ENCODE assay signal across 8 cellular contexts in the genomic region with DNA sequence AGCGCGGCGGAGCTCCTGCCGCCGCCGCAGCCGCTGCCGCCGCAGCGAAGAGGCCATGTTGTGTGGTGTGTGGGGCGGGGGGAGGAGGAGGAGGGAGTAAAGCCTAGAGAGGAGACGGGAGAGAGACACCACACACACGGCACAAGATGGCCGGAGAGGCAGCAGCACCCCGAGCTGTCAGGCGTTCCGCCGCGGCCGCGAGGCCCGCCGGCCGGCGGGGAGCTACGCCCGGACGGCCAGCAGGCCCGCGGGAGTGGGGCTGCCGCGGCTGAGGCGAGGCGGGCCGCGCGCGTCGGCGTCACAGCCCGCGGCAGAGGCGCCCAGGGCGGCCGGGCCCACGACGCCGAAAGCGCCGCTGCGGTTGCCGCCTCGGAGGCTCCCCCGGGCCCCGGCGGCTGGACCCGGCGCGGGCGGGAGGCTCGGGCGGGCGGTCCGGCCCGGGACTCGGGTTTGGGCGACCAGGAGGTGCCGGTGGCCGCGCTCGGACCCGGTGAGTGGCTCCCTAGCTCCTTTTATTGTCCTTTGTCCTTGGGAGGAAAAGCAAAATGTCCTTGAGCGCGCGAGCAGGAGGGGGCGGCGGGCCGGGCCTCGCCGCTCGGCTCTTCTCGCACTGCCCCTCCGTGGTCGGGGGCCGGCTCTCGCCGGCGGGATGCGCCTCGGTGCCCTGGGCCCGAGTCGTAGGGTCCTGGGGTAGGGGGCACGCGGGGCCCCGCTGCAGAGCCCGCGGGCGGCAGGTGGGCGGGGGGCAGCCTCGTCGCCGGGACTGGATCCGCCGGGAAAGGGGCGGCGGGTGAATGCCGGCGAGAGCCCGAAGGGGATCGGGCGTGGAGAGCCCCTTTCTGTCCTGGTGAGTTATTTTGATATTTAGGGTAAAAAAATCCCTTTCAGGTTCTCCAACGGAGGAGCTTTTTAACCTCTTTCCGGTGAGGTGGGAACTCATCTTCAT. TPM values are rescaled to one million over a fixed set of nuclear protein-coding genes. Genes with fewer than 3 reads are reported as not detected.
DNase-seq lines count a peak whose midpoint lies in the region; ATAC-seq and TF ChIP-seq lines count a peak whose summit lies in the region.

No MANE protein-coding gene starts in this region.

- in situ Hi-C loops in ACHN (cut with HindIII; ENCODE audit: low pct_ligation_motif_present, low pct_unique_long_range_greater_than_20kb, low sequenced_read_pairs), result no loop called here

- H3K4me1 ChIP-seq in lung (ENCODE audit: control insufficient read depth in 2 of 2, insufficient read depth in 2 of 2, low read length in 2 of 2) (peaks cover 3 to 4% of the 10 kb centered on the region in 2 donors), subcutaneous abdominal adipose tissue (ENCODE audit: control insufficient read depth in 5 of 5, insufficient read depth in 5 of 5, low read length in 5 of 5) (peaks cover 5 to 38% (median 32%) of the 10 kb centered on the region in 5 donors)

- POLR2A ChIA-PET in BJ (lab: Charles Lee) (interaction anchor here (0.6 to 1.5 kb wide), 15 partner anchors 14 to 127 kb away, joined by 3 to 23 read pairs (median 5); a partner anchor contains a TSS), T-cell (lab: Charles Lee) (interaction anchor here (0.5 to 8.5 kb wide), 49 partner anchors 8 to 167 kb away, joined by 3 to 372 read pairs (median 6); a partner anchor contains a TSS)

- peak overlapping the region; percentile 77 to 99 (median 95) for H3K9ac ChIP-seq in subcutaneous abdominal adipose tissue (ENCODE audit: low read length in 5 of 5)

- H3K4me3 ChIP-seq in BJ (ENCODE audit: low read depth, low read length) (peak overlapping the region; percentile 69), lung (peak overlapping the region; percentile 99), subcutaneous abdominal adipose tissue (ENCODE audit: low read depth in 1 of 5, low read length in 5 of 5) (peak overlapping the region; percentile 71 to 98 (median 88))

- peak overlapping the region; percentile 91 to 95 (median 93) for H3K4me3 Mint-ChIP-seq in T-cell
- H3K4me3 Mint-ChIP-seq in central memory CD8-positive, alpha-beta T cell, result peak overlapping the region; percentile 96

- H3K27ac ChIP-seq in lung (ENCODE audit: low read depth in 1 of 2, low read length in 1 of 2) (peak overlapping the region; percentile 100), subcutaneous abdominal adipose tissue (ENCODE audit: low read depth, low read length) (peak overlapping the region; percentile 99)

- peak; percentile 64 for ATAC-seq in HG03175 (IDR thresholded peaks at IDR 0.05; ENCODE audit: unreplicated experiment)
- ATAC-seq in T-cell (replicated peaks in 1 of 4), result peak; percentile 79 to 86 (median 82)
- peak; percentile 82 for ATAC-seq in central memory CD8-positive, alpha-beta T cell (replicated peaks; ENCODE audit: extremely low read depth, poor library complexity, severe bottlenecking)
- ATAC-seq in lung (ENCODE audit: insufficient read depth, low FRiP score), result no peak

- TF ChIP-seq CTCF in BJ (IDR thresholded peaks at IDR 0.05; ENCODE audit: insufficient read depth, low read depth, low read length) (no peak), lung (IDR thresholded peaks at IDR 0.05; ENCODE audit: control extremely low read depth, extremely low read depth) (no peak)

- no peaks in the 10 kb centered on the region for H3K27me3 Mint-ChIP-seq in T-cell
- H3K27me3 Mint-ChIP-seq in central memory CD8-positive, alpha-beta T cell, result no peaks in the 10 kb centered on the region

- peak overlapping the region; percentile 97 to 98 for H3K27ac Mint-ChIP-seq in T-cell
- H3K27ac Mint-ChIP-seq in central memory CD8-positive, alpha-beta T cell (ENCODE audit: low read depth), result peak overlapping the region; percentile 98

- H3K9me3 Mint-ChIP-seq in T-cell, result no peaks in the 10 kb centered on the region
- no peaks in the 10 kb centered on the region for H3K9me3 Mint-ChIP-seq in central memory CD8-positive, alpha-beta T cell

- H3K9me3 ChIP-seq in lung (ENCODE audit: control insufficient read depth in 2 of 2, insufficient read depth in 1 of 2, low read length in 1 of 2), result no peaks in the 10 kb centered on the region
- H3K9me3 ChIP-seq in subcutaneous abdominal adipose tissue (ENCODE audit: control insufficient read depth in 5 of 5, low read length in 5 of 5), result no peaks in the 10 kb centered on the region

- H3K4me1 Mint-ChIP-seq in T-cell, result peaks cover 64 to 77% (median 64%) of the 10 kb centered on the region in 3 donors
- H3K4me1 Mint-ChIP-seq in central memory CD8-positive, alpha-beta T cell, result peaks cover 50% of the 10 kb centered on the region

- no peak for DNase-seq in BJ (ENCODE audit: low read depth)
- DNase-seq in T-cell, result peak in 28 of 34 experiments; percentile 10 to 98 (median 33)
- DNase-seq in central memory CD8-positive, alpha-beta T cell (ENCODE audit: low spot score in 2 of 2), result peak; percentile 31 to 43
- no peak for DNase-seq in lung (ENCODE audit: low spot score)
- no peak for DNase-seq in ACHN

- no peaks in the 10 kb centered on the region for H3K27me3 ChIP-seq in BJ (ENCODE audit: control insufficient read depth, insufficient read depth, low read length)
- no peaks in the 10 kb centered on the region for H3K27me3 ChIP-seq in lung (ENCODE audit: control insufficient read depth, insufficient read depth)
- no peaks in the 10 kb centered on the region for H3K27me3 ChIP-seq in subcutaneous abdominal adipose tissue (ENCODE audit: control insufficient read depth in 5 of 5, insufficient read depth in 4 of 5, low read length in 5 of 5)

- H3K36me3 ChIP-seq in BJ (ENCODE audit: control insufficient read depth, insufficient read depth, low read length), result no peaks in the 10 kb centered on the region
- H3K36me3 ChIP-seq in lung (ENCODE audit: control insufficient read depth in 2 of 2, insufficient read depth in 2 of 2, low read length in 2 of 2), result no peaks in the 10 kb centered on the region
- peaks cover under 1 to 21% (median 8%) of the 10 kb centered on the region in 5 donors for H3K36me3 ChIP-seq in subcutaneous abdominal adipose tissue (ENCODE audit: control insufficient read depth in 5 of 5, insufficient read depth in 5 of 5, low read length in 5 of 5)

- peak; percentile 98 for TF ChIP-seq POLR2A in GM19099 (IDR thresholded peaks at IDR 0.05; ENCODE audit: extremely low read depth, insufficient read length, low read depth)

- CTCF ChIA-PET in BJ (lab: Yijun Ruan, JAX) (interaction anchor here (0.6 to 4.3 kb wide), 10 partner anchors 17 to 81 kb away, joined by 3 to 26 read pairs (median 4); a partner anchor contains a TSS), T-cell (lab: Charles Lee) (interaction anchor here (0.6 to 6.7 kb wide), 17 partner anchors 10 to 92 kb away, joined by 3 to 59 read pairs (median 6); a partner anchor contains a TSS)

- 0% methylated on average over 73 to 113 of the region's 113 CpGs for WGBS in lung, 2 donors

- peaks cover 40% of the 10 kb centered on the region for H3K36me3 Mint-ChIP-seq in T-cell
- peaks cover 51% of the 10 kb centered on the region for H3K36me3 Mint-ChIP-seq in central memory CD8-positive, alpha-beta T cell (ENCODE audit: insufficient read depth)

RNA-seq across cellular contexts. Expression of a gene that starts 17.2 kb away (rescaled TPM):
- polyA plus RNA-seq in BJ (2011; rRNA removed) (38.2 and 47.3 TPM in 2 replicates), lung (10 to 100 TPM; 39.4 to 47.7 TPM)
- polyA minus RNA-seq in BJ (2011; rRNA and poly(A)+ RNA removed), result 59.7 and 67.5 TPM in 2 replicates
- total RNA-seq in T-cell (100 to 1,000 TPM; 231 to 506 (median 266) TPM), lung (100 to 1,000 TPM; 105 to 547 TPM)

Comparison
In these comparisons a context has a peak if more than half of its experiments do, and no peak if none do; other contexts are left out.
1. DNase-seq: peak in T-cell (28 of 34) and central memory CD8-positive, alpha-beta T cell (2 of 2); none in BJ (single experiment), lung (single experiment) and ACHN (single experiment).
2. Peak in every context shown above with its lines, with median percentiles within 50 percentile points of each other: H3K4me3 ChIP-seq.